ENCODE assay signal across 19 cellular contexts in genomic region chr3:176219970-176220369, GRCh38.
DNase-seq lines count a peak whose midpoint lies in the region; ATAC-seq, FAIRE-seq and TF ChIP-seq lines count a peak whose summit lies in the region.
"Had no signal": no experiment of that assay in that cellular context is flagged by ENCODE, and none has a peak within 500 bp of the region (broad histone marks: within the 10 kb centered on the region; RNA-seq: fewer than 3 reads in every experiment).

No MANE protein-coding gene starts in this region.

- FAIRE-seq in GM12891 (lab: Jason Lieb, UNC) = no peak

- H3K36me3 ChIP-seq in HUES48 (ENCODE audit: control insufficient read depth, insufficient read depth, low read length) = no peaks in the 10 kb centered on the region
- H3K36me3 ChIP-seq: BLaER1, Peyer's patch had no signal

- ATAC-seq in GM18861 (IDR thresholded peaks at IDR 0.05; ENCODE audit: unreplicated experiment) = no peak
- ATAC-seq: T-cell had no signal

- H3K27me3 ChIP-seq in HUES48 (ENCODE audit: control insufficient read depth, insufficient read depth, low read length) = no peaks in the 10 kb centered on the region
- H3K27me3 ChIP-seq: BLaER1, Peyer's patch had no signal

- peaks cover 12% of the 10 kb centered on the region for H3K4me1 ChIP-seq in HUES48 (ENCODE audit: control insufficient read depth, insufficient read depth, low read length)
- H3K4me1 ChIP-seq: BLaER1, Caco-2, Peyer's patch had no signal

- no peaks in the 10 kb centered on the region for H3K9me3 ChIP-seq in HUES48 (ENCODE audit: control insufficient read depth, insufficient read depth, low read length)
- H3K9me3 ChIP-seq: BLaER1, Caco-2, Peyer's patch had no signal

- H3K9ac ChIP-seq in HUES48 (ENCODE audit: low read depth, low read length) = no peak overlapping the region
- H3K9ac ChIP-seq: BLaER1, GM23248 had no signal

- DNase-seq in astrocyte of the hippocampus (ENCODE audit: low read depth, low spot score) (peak; percentile 11), iPS-NIHi11 (ENCODE audit: low spot score) (peak; percentile 70), GM12891 (ENCODE audit: insufficient read length, low spot score) (no peak), epidermal melanocyte (ENCODE audit: insufficient read length, low spot score) (no peak)
- DNase-seq in activated naive CD4-positive, alpha-beta T cell treated with anti-CD3 and anti-CD28 coated beads, Interleukin-2, amount 50 U/mL, for 16 hours = no peak
- DNase-seq: Caco-2; CD4-positive, alpha-beta memory T cell; DMS153; GDM1; GM23248; NCI-H187; NCI-H2107; NCI-H510A; NCI-H748 treated with DMSO at 0.1 percent for 48 hours; Peyer's patch; T-cell had no signal

- H3K27ac ChIP-seq in HUES48 (ENCODE audit: low read depth, low read length) = peak overlapping the region; percentile 47
- H3K27ac ChIP-seq: BLaER1, GM23248, Peyer's patch had no signal

- H3K4me3 ChIP-seq in HUES48 (ENCODE audit: low read depth, low read length) = no peak overlapping the region
- H3K4me3 ChIP-seq: BLaER1, GM23248, Peyer's patch had no signal

- TF ChIP-seq POLR2A in GM12891 (IDR thresholded peaks at IDR 0.05; ENCODE audit: low read depth, low read length) = no peak

TF ChIP-seq in GM12891, 5 proteins besides CTCF, POLR2A, EP300 and RAD21:
- TF ChIP-seq TAF1 (IDR thresholded peaks at IDR 0.05; ENCODE audit: low read depth, low read length) (no peak), PAX5 (IDR thresholded peaks at IDR 0.05; ENCODE audit: insufficient read depth, low read length, severe bottlenecking) (no peak), POLR2AphosphoS5 (IDR thresholded peaks at IDR 0.05; ENCODE audit: low read depth, low read length) (no peak), SPI1 (IDR thresholded peaks at IDR 0.05; ENCODE audit: low read depth, low read length) (no peak), POU2F2 (IDR thresholded peaks at IDR 0.05; ENCODE audit: low read depth, low read length) (no peak)
TF ChIP-seq in GM12891: peak in this region for 0.

Comparison
In these comparisons a context has a peak if more than half of its experiments do, and no peak if none do; other contexts are left out.
1. DNase-seq: peak in astrocyte of the hippocampus (single experiment) and iPS-NIHi11 (single experiment); none in GM12891 (single experiment), epidermal melanocyte (single experiment) and activated naive CD4-positive, alpha-beta T cell treated with anti-CD3 and anti-CD28 coated beads, Interleukin-2, amount 50 U/mL, for 16 hours (single experiment).